8 cellular contexts compared by ENCODE assay signal in the genomic region with DNA sequence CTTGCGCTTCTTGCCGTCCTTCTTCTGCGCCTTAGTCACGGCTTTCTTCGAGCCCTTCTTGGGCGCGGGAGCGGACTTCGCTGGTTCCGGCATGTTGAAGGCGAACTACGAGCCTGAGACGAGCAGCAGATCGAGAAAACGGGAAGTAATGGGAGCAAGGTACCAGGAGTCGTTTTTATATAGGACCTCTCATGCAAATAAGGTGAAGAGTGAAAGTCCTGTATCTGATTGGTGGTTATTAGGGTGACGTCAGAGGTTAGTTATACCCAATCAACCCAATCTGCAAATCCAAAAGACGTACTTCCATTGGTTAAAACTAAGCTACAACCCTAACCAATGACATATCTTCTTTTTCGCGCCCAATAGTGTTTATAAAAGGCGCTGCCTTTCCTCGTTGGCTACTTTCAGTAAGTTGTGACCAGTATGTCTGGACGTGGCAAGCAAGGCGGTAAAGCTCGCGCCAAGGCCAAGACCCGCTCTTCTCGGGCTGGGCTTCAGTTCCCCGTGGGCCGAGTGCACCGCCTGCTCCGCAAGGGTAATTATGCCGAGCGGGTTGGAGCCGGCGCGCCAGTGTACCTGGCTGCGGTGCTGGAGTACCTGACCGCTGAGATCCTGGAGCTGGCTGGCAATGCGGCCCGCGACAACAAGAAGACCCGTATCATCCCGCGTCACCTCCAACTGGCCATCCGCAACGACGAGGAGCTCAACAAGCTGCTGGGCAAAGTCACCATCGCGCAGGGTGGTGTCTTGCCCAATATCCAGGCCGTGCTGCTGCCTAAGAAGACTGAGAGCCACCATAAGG.
DNase-seq lines count a peak whose midpoint lies in the region; TF ChIP-seq lines count a peak whose summit lies in the region.

No MANE protein-coding gene starts in this region.

- H3K27me3 Mint-ChIP-seq in activated naive CD4-positive, alpha-beta T cell treated with anti-CD3 and anti-CD28 coated beads for 36 hours (ENCODE audit: low read depth), result no peaks in the 10 kb centered on the region

- CTCF ChIA-PET in activated naive CD4-positive, alpha-beta T cell treated with anti-CD3 and anti-CD28 coated beads for 36 hours (lab: Charles Lee), result interaction anchor here (0.9 to 1.3 kb wide), 2 partner anchors 9 to 14 kb away, joined by 3 to 5 read pairs; no protein-coding TSS in a partner anchor

- no peaks in the 10 kb centered on the region for H3K9me3 ChIP-seq in MG63
- H3K9me3 ChIP-seq in neutrophil, result peaks cover 7% of the 10 kb centered on the region
- no peaks in the 10 kb centered on the region for H3K9me3 ChIP-seq in thyroid gland

- peak overlapping the region; percentile 78 for H3K27ac ChIP-seq in neutrophil
- H3K27ac ChIP-seq in thyroid gland, result peak overlapping the region; percentile 85 to 91 (median 90)

- peaks cover 29 to 35% of the 10 kb centered on the region in 2 experiments for H3K4me1 ChIP-seq in neutrophil (ENCODE audit: control insufficient read depth in 1 of 2, insufficient read depth in 1 of 2, low read depth in 1 of 2, low read length in 1 of 2)
- H3K4me1 ChIP-seq in thyroid gland, result peaks cover 8 to 20% of the 10 kb centered on the region in 2 donors

- H3K4me1 Mint-ChIP-seq in activated naive CD4-positive, alpha-beta T cell treated with anti-CD3 and anti-CD28 coated beads for 36 hours (ENCODE audit: low read depth), result peaks cover 11% of the 10 kb centered on the region

- TF ChIP-seq POLR2A in thyroid gland (IDR thresholded peaks at IDR 0.05), result peak; percentile 96 to 99

- WGBS in thyroid gland, 2 donors, result 1 to 2% methylated on average over 44 to 45 of the region's 51 CpGs

- 0 out of 2 replicates have a peak, but pooled peaks cover 2% of the 10 kb centered on the region for H3K36me3 ChIP-seq in MG63
- H3K36me3 ChIP-seq in neutrophil, result peaks cover 3% of the 10 kb centered on the region
- no peaks in the 10 kb centered on the region for H3K36me3 ChIP-seq in thyroid gland

- DNase-seq in GM04503 (ENCODE audit: low read depth) (peak; percentile 99), HCEC 1CT (peak; percentile 99), MG63 (peak; percentile 83), SIG-M5 (lab: John Stamatoyannopoulos, UW) (peak; percentile 97), glomerular endothelial cell (ENCODE audit: extremely low read depth, low read depth, low spot score) (peak; percentile 99), thyroid gland (peak; percentile 71 to 76)
- DNase-seq in activated naive CD4-positive, alpha-beta T cell treated with anti-CD3 and anti-CD28 coated beads for 36 hours, result peak; percentile 87

- H3K27ac Mint-ChIP-seq in activated naive CD4-positive, alpha-beta T cell treated with anti-CD3 and anti-CD28 coated beads for 36 hours, result no peak overlapping the region

- intact Hi-C loops in activated naive CD4-positive, alpha-beta T cell treated with anti-CD3 and anti-CD28 coated beads for 36 hours (cut with micrococcal nuclease), result loop anchor here (1.0 to 5.0 kb wide), 8 partner anchors 8 to 1025 kb away; a partner anchor contains a TSS
- intact Hi-C loops in thyroid gland (cut with DNase I), result no loop called here

- H3K27me3 ChIP-seq in MG63 (no peaks in the 10 kb centered on the region), neutrophil (no peaks in the 10 kb centered on the region), thyroid gland (no peaks in the 10 kb centered on the region)

- no peaks in the 10 kb centered on the region for H3K36me3 Mint-ChIP-seq in activated naive CD4-positive, alpha-beta T cell treated with anti-CD3 and anti-CD28 coated beads for 36 hours (ENCODE audit: low read depth)

- no peaks in the 10 kb centered on the region for H3K9me3 Mint-ChIP-seq in activated naive CD4-positive, alpha-beta T cell treated with anti-CD3 and anti-CD28 coated beads for 36 hours

- TF ChIP-seq CTCF in neutrophil (IDR thresholded peaks at IDR 0.05) (no peak), thyroid gland (IDR thresholded peaks at IDR 0.05) (no peak)

- no peak overlapping the region for H3K4me3 Mint-ChIP-seq in activated naive CD4-positive, alpha-beta T cell treated with anti-CD3 and anti-CD28 coated beads for 36 hours

- H3K4me3 ChIP-seq in MG63, result peak overlapping the region; percentile 76
- H3K4me3 ChIP-seq in neutrophil (ENCODE audit: low read depth in 1 of 2, low read length in 1 of 2), result peak overlapping the region; percentile 67 to 77
- peak overlapping the region; percentile 52 to 91 (median 62) for H3K4me3 ChIP-seq in thyroid gland (replicated peaks in 1 of 3)

Comparison
In these comparisons a context has a peak if more than half of its experiments do, and no peak if none do; other contexts are left out.
1. Peak in every context shown above with its lines: DNase-seq, H3K4me3 ChIP-seq and H3K27ac ChIP-seq.